8 cellular contexts compared by ENCODE assay signal in genomic region chr15:60326824-60327654, GRCh38.
DNase-seq lines count a peak whose midpoint lies in the region; ATAC-seq, FAIRE-seq and TF ChIP-seq lines count a peak whose summit lies in the region.

No MANE protein-coding gene starts in this region.

- H3K36me3 ChIP-seq in NT2/D1 (ENCODE audit: insufficient read depth, insufficient read length, low read length) (no peaks in the 10 kb centered on the region), brain microvascular endothelial cell (replicated peaks) (no peaks in the 10 kb centered on the region), upper lobe of right lung (no peaks in the 10 kb centered on the region)

- POLR2A ChIA-PET in HEK293T (lab: Yijun Ruan, JAX) = interaction anchor here (0.7 kb wide), 1 partner anchor 524 kb away, joined by 3 read pairs; no protein-coding TSS in a partner anchor

- CTCF ChIA-PET in HEK293T (lab: Yijun Ruan, JAX) = interaction anchor here (0.6 to 1.9 kb wide), 22 partner anchors 16 to 794 kb away, joined by 3 to 9 read pairs (median 3); no protein-coding TSS in a partner anchor

- H3K4me1 ChIP-seq in NT2/D1 (ENCODE audit: insufficient read depth, insufficient read length) (no peaks in the 10 kb centered on the region), upper lobe of right lung (no peaks in the 10 kb centered on the region)

- H3K27me3 Mint-ChIP-seq in activated T-cell treated with anti-CD3 and anti-CD28 coated beads, Interleukin-2, amount 50 U/mL, for 24 hours = peaks cover 48% of the 10 kb centered on the region

- H3K9me3 ChIP-seq in NT2/D1 (ENCODE audit: insufficient read depth, low read length) (no peaks in the 10 kb centered on the region), upper lobe of right lung (no peaks in the 10 kb centered on the region)

- no peak overlapping the region for H3K27ac Mint-ChIP-seq in activated T-cell treated with anti-CD3 and anti-CD28 coated beads, Interleukin-2, amount 50 U/mL, for 24 hours

- no peak overlapping the region for H3K4me3 ChIP-seq in NT2/D1 (ENCODE audit: insufficient read length, low read depth)
- no peak overlapping the region for H3K4me3 ChIP-seq in brain microvascular endothelial cell (ENCODE audit: low read depth, low read length)
- no peak overlapping the region for H3K4me3 ChIP-seq in upper lobe of right lung

- H3K4me1 Mint-ChIP-seq in activated T-cell treated with anti-CD3 and anti-CD28 coated beads, Interleukin-2, amount 50 U/mL, for 24 hours (ENCODE audit: low read depth) = peaks cover 3% of the 10 kb centered on the region

- DNase-seq in D721Med (ENCODE audit: insufficient read length, low spot score) (no peak), HEK293T (ENCODE audit: extremely low spot score) (no peak), NT2/D1 (ENCODE audit: low read depth, low spot score) (peak; percentile 56), brain microvascular endothelial cell (peak; percentile 58), left lobe of liver (ENCODE audit: low spot score) (no peak), upper lobe of right lung (no peak)
- DNase-seq in activated T-cell treated with anti-CD3 and anti-CD28 coated beads, Interleukin-2, amount 50 U/mL, for 24 hours = no peak

- intact Hi-C loops in upper lobe of right lung (cut with DNase I) = no loop called here

- H3K27ac ChIP-seq in brain microvascular endothelial cell (no peak overlapping the region), upper lobe of right lung (no peak overlapping the region)

- no peaks in the 10 kb centered on the region for H3K36me3 Mint-ChIP-seq in activated T-cell treated with anti-CD3 and anti-CD28 coated beads, Interleukin-2, amount 50 U/mL, for 24 hours (ENCODE audit: low read depth)

- H3K27me3 ChIP-seq in NT2/D1 (ENCODE audit: insufficient read depth, insufficient read length) (peaks cover 3% of the 10 kb centered on the region), brain microvascular endothelial cell (replicated peaks) (peaks cover 24% of the 10 kb centered on the region), upper lobe of right lung (peaks cover 40% of the 10 kb centered on the region)

- ATAC-seq in left lobe of liver = peak; percentile 81
- peak; percentile 71 for ATAC-seq in upper lobe of right lung
- ATAC-seq in HG02973 (IDR thresholded peaks at IDR 0.05; ENCODE audit: unreplicated experiment) = no peak

- H3K9me3 Mint-ChIP-seq in activated T-cell treated with anti-CD3 and anti-CD28 coated beads, Interleukin-2, amount 50 U/mL, for 24 hours = no peaks in the 10 kb centered on the region

- FAIRE-seq in D721Med (lab: Jason Lieb, UNC) = peak; percentile 55

- TF ChIP-seq CTCF in D721Med (IDR thresholded peaks at IDR 0.05; ENCODE audit: insufficient read depth, missing control alignments) (peak; percentile 90), brain microvascular endothelial cell (IDR thresholded peaks at IDR 0.05; ENCODE audit: low read depth, low read length, missing control alignments) (peak; percentile 84), upper lobe of right lung (IDR thresholded peaks at IDR 0.05) (peak; percentile 74)

- H3K4me3 Mint-ChIP-seq in activated T-cell treated with anti-CD3 and anti-CD28 coated beads, Interleukin-2, amount 50 U/mL, for 24 hours = no peak overlapping the region

- H3K9ac ChIP-seq in NT2/D1 (ENCODE audit: insufficient read length, low read depth) = peak overlapping the region; percentile 12

- in situ Hi-C loops in brain microvascular endothelial cell (cut with HindIII; ENCODE audit: low pct_ligation_motif_present, low sequenced_read_pairs) = no loop called here

TF ChIP-seq in HEK293T, 16 proteins besides CTCF, POLR2A, EP300 and RAD21:
- TF ChIP-seq ZNF384 (IDR thresholded peaks at IDR 0.05) = peak; percentile 36; the same call in 1 of the 2 replicates
- no peak for TF ChIP-seq ELF4 (IDR thresholded peaks at IDR 0.05)
- no peak for TF ChIP-seq BHLHE40 (IDR thresholded peaks at IDR 0.05; ENCODE audit: borderline replicate concordance)
- no peak for TF ChIP-seq SUZ12 (IDR thresholded peaks at IDR 0.05)
- no peak for TF ChIP-seq PKNOX1 (IDR thresholded peaks at IDR 0.05)
- no peak for TF ChIP-seq FOXA1 (IDR thresholded peaks at IDR 0.05)

Comparison
In these comparisons a context has a peak if more than half of its experiments do, and no peak if none do; other contexts are left out.
1. DNase-seq: peak in NT2/D1 (single experiment) and brain microvascular endothelial cell (single experiment); none in D721Med (single experiment), HEK293T (single experiment), left lobe of liver (single experiment), upper lobe of right lung (single experiment) and activated T-cell treated with anti-CD3 and anti-CD28 coated beads, Interleukin-2, amount 50 U/mL, for 24 hours (single experiment).
2. Peak in every context shown above with its lines, with median percentiles within 50 percentile points of each other: CTCF ChIP-seq.